8 cellular contexts compared by ENCODE assay signal in the genomic region with DNA sequence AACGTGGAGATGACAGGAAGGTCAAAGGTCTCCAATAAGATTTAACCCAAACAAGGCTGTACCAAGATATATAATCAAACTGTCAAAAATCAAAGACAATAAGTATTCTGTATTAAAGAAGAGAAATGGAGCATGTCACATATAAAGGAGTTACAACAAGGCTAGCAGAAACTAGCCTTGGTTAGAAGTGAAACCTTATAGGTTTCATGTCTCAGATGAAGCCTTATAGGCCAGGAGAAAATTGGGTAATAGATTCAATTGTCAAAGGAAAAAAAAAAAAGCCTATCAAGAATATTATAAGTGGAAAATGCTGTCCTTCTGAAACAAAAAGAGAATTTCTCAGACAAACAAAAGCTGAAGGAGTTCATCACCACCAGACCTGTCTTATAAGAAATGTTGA.
"Had no signal": no experiment of that assay in that cellular context is flagged by ENCODE, and none has a peak within 500 bp of the region (broad histone marks: within the 10 kb centered on the region; RNA-seq: fewer than 3 reads in every experiment).

No MANE protein-coding gene starts in this region.

- H3K36me3 ChIP-seq: HAP-1 had no signal

- H2AFZ ChIP-seq: GM23338 had no signal

- H3K4me2 ChIP-seq: GM23338 had no signal

- H3K4me3 ChIP-seq: GM23338, HAP-1 had no signal

- DNase-seq: GOT3, H7, H9, HCEC 1CT, HFFc6 had no signal

- H3K9me3 ChIP-seq: HAP-1 had no signal

- H3K4me1 ChIP-seq: HAP-1 had no signal

- ATAC-seq: GM23338, HCT116 had no signal
